16 cellular contexts compared by ENCODE assay signal in genomic region chr1:203275656-203276272, GRCh38. TPM values are rescaled to one million over a fixed set of nuclear protein-coding genes. Genes with fewer than 3 reads are reported as not detected.
DNase-seq lines count a peak whose midpoint lies in the region; ATAC-seq, FAIRE-seq and TF ChIP-seq lines count a peak whose summit lies in the region.
"Had no signal": no experiment of that assay in that cellular context is flagged by ENCODE, and none has a peak within 500 bp of the region (broad histone marks: within the 10 kb centered on the region; RNA-seq: fewer than 3 reads in every experiment).

No MANE protein-coding gene starts in this region.

- peak overlapping the region; percentile 33 for H3K27ac Mint-ChIP-seq in activated naive CD8-positive, alpha-beta T cell treated with anti-CD3 and anti-CD28 coated beads, Interleukin-2, amount 10 ng/mL, durations not matched to agents 7 days and 5 days
- H3K27ac Mint-ChIP-seq in activated naive CD8-positive, alpha-beta T cell treated with anti-CD3 and anti-CD28 coated beads for 36 hours, result no peak overlapping the region
- H3K27ac Mint-ChIP-seq in osteocyte (ENCODE audit: unreplicated experiment), result no peak overlapping the region
- H3K27ac Mint-ChIP-seq: GM23338 had no signal

- FAIRE-seq in D721Med (lab: Jason Lieb, UNC), result no peak
- FAIRE-seq: GM12878 had no signal

- intact Hi-C loops in transverse colon (cut with DNase I; ENCODE audit: low total_unique reads), result loop anchor here (5.0 kb wide), 1 partner anchor 202 kb away; the partner anchor contains the start of gene PRELP

- TF ChIP-seq CTCF in coronary artery (IDR thresholded peaks at IDR 0.05), result no peak
- no peak for TF ChIP-seq CTCF in osteocyte (IDR thresholded peaks at IDR 0.05)
- no peak for TF ChIP-seq CTCF in transverse colon (IDR thresholded peaks at IDR 0.05)
- no peak for TF ChIP-seq CTCF in D721Med (IDR thresholded peaks at IDR 0.05; ENCODE audit: insufficient read depth, missing control alignments)

- peaks cover 56% of the 10 kb centered on the region for H3K4me1 Mint-ChIP-seq in activated naive CD8-positive, alpha-beta T cell treated with anti-CD3 and anti-CD28 coated beads, Interleukin-2, amount 10 ng/mL, durations not matched to agents 7 days and 5 days
- peaks cover 61% of the 10 kb centered on the region for H3K4me1 Mint-ChIP-seq in activated naive CD8-positive, alpha-beta T cell treated with anti-CD3 and anti-CD28 coated beads for 36 hours
- H3K4me1 Mint-ChIP-seq in osteocyte (ENCODE audit: unreplicated experiment), result peaks cover 35% of the 10 kb centered on the region

- DNase-seq in activated naive CD8-positive, alpha-beta T cell treated with anti-CD3 and anti-CD28 coated beads, Interleukin-2, amount 10 ng/mL, durations not matched to agents 7 days and 5 days, result no peak
- no peak for DNase-seq in activated naive CD8-positive, alpha-beta T cell treated with anti-CD3 and anti-CD28 coated beads for 36 hours
- no peak for DNase-seq in coronary artery (ENCODE audit: low spot score)
- peak; percentile 68 for DNase-seq in osteocyte (ENCODE audit: extremely low spot score, unreplicated experiment)
- DNase-seq in transverse colon, result no peak
- no peak for DNase-seq in D721Med (ENCODE audit: insufficient read length, low spot score)
- DNase-seq: activated naive CD4-positive, alpha-beta T cell treated with anti-CD3 and anti-CD28 coated beads, Interleukin-2, amount 10 ng/mL, durations not matched to agents 7 days and 5 days; central memory CD4-positive, alpha-beta T cell; erythroblast; midbrain; NCI-H187; NCI-H82 had no signal

- no peaks in the 10 kb centered on the region for H3K9me3 Mint-ChIP-seq in activated naive CD8-positive, alpha-beta T cell treated with anti-CD3 and anti-CD28 coated beads, Interleukin-2, amount 10 ng/mL, durations not matched to agents 7 days and 5 days
- H3K9me3 Mint-ChIP-seq in activated naive CD8-positive, alpha-beta T cell treated with anti-CD3 and anti-CD28 coated beads for 36 hours, result no peaks in the 10 kb centered on the region
- no peaks in the 10 kb centered on the region for H3K9me3 Mint-ChIP-seq in osteocyte (ENCODE audit: unreplicated experiment)
- H3K9me3 Mint-ChIP-seq: activated naive CD4-positive, alpha-beta T cell treated with anti-CD3 and anti-CD28 coated beads, Interleukin-2, amount 10 ng/mL, durations not matched to agents 7 days and 5 days; GM23338 had no signal

- no peaks in the 10 kb centered on the region for H3K36me3 ChIP-seq in transverse colon

- no peak for TF ChIP-seq POLR2A in transverse colon (IDR thresholded peaks at IDR 0.05)

- TF ChIP-seq EP300 in transverse colon (IDR thresholded peaks at IDR 0.05; ENCODE audit: low read depth), result no peak

- H3K4me3 Mint-ChIP-seq in activated naive CD8-positive, alpha-beta T cell treated with anti-CD3 and anti-CD28 coated beads, Interleukin-2, amount 10 ng/mL, durations not matched to agents 7 days and 5 days, result no peak overlapping the region
- no peak overlapping the region for H3K4me3 Mint-ChIP-seq in activated naive CD8-positive, alpha-beta T cell treated with anti-CD3 and anti-CD28 coated beads for 36 hours
- H3K4me3 Mint-ChIP-seq in osteocyte (ENCODE audit: unreplicated experiment), result no peak overlapping the region
- H3K4me3 Mint-ChIP-seq: activated naive CD4-positive, alpha-beta T cell treated with anti-CD3 and anti-CD28 coated beads, Interleukin-2, amount 10 ng/mL, durations not matched to agents 7 days and 5 days; GM23338 had no signal

- no peaks in the 10 kb centered on the region for H3K9me3 ChIP-seq in transverse colon

- H3K36me3 Mint-ChIP-seq in activated naive CD8-positive, alpha-beta T cell treated with anti-CD3 and anti-CD28 coated beads, Interleukin-2, amount 10 ng/mL, durations not matched to agents 7 days and 5 days, result no peaks in the 10 kb centered on the region
- no peaks in the 10 kb centered on the region for H3K36me3 Mint-ChIP-seq in activated naive CD8-positive, alpha-beta T cell treated with anti-CD3 and anti-CD28 coated beads for 36 hours
- H3K36me3 Mint-ChIP-seq in osteocyte (ENCODE audit: unreplicated experiment), result no peaks in the 10 kb centered on the region
- H3K36me3 Mint-ChIP-seq: activated naive CD4-positive, alpha-beta T cell treated with anti-CD3 and anti-CD28 coated beads, Interleukin-2, amount 10 ng/mL, durations not matched to agents 7 days and 5 days had no signal

- in situ Hi-C loops in transverse colon (cut with MboI; ENCODE audit: low pct_ligation_motif_present in 1 of 4, low pct_unique_long_range_greater_than_20kb in 1 of 4, low sequenced_read_pairs in 3 of 4), result loop anchor here in 2 of 4 donors (10.0 kb wide), 1 partner anchor 209 kb away; no protein-coding TSS in a partner anchor

- POLR2A ChIA-PET in activated naive CD8-positive, alpha-beta T cell treated with anti-CD3 and anti-CD28 coated beads, Interleukin-2, amount 10 ng/mL, durations not matched to agents 7 days and 5 days (lab: Charles Lee), result interaction anchor here (1.5 to 8.1 kb wide), 5 partner anchors 14 to 60 kb away, joined by 3 to 145 read pairs (median 49); partner anchors contain the start of gene BTG2

- ATAC-seq in activated naive CD8-positive, alpha-beta T cell treated with anti-CD3 and anti-CD28 coated beads, Interleukin-2, amount 10 ng/mL, durations not matched to agents 7 days and 5 days (ENCODE audit: low read depth), result no peak
- no peak for ATAC-seq in GM19467 (IDR thresholded peaks at IDR 0.05; ENCODE audit: unreplicated experiment)
- no peak for ATAC-seq in HG03378 (IDR thresholded peaks at IDR 0.05; ENCODE audit: unreplicated experiment)
- ATAC-seq: GM12878, GM23338 had no signal

- 92 to 100% methylated on average over 4 to 11 of the region's 11 CpGs for WGBS in transverse colon (ENCODE audit: low coverage in 1 of 2), 2 donors

- no peaks in the 10 kb centered on the region for H3K27me3 ChIP-seq in transverse colon

- no peak overlapping the region for H3K4me3 ChIP-seq in coronary artery
- no peak overlapping the region for H3K4me3 ChIP-seq in transverse colon
- H3K4me3 ChIP-seq: GM12878, GM23338 had no signal

- H3K4me1 ChIP-seq in transverse colon, result peaks cover 43 to 83% (median 59%) of the 10 kb centered on the region in 4 donors

- H3K27ac ChIP-seq in coronary artery (peak overlapping the region; percentile 74 to 92), transverse colon (peak overlapping the region; percentile 83 to 89 (median 87))

- H3K27me3 Mint-ChIP-seq in activated naive CD8-positive, alpha-beta T cell treated with anti-CD3 and anti-CD28 coated beads, Interleukin-2, amount 10 ng/mL, durations not matched to agents 7 days and 5 days, result no peaks in the 10 kb centered on the region
- H3K27me3 Mint-ChIP-seq in activated naive CD8-positive, alpha-beta T cell treated with anti-CD3 and anti-CD28 coated beads for 36 hours, result no peaks in the 10 kb centered on the region
- H3K27me3 Mint-ChIP-seq in osteocyte (ENCODE audit: unreplicated experiment), result no peaks in the 10 kb centered on the region
- H3K27me3 Mint-ChIP-seq: activated naive CD4-positive, alpha-beta T cell treated with anti-CD3 and anti-CD28 coated beads, Interleukin-2, amount 10 ng/mL, durations not matched to agents 7 days and 5 days had no signal

RNA-seq across cellular contexts. Expression of gene BTG2, which starts 29.6 kb away (rescaled TPM):
- 10 to 100 TPM; 90.3 to 99.8 TPM for total RNA-seq in activated naive CD8-positive, alpha-beta T cell treated with anti-CD3 and anti-CD28 coated beads, Interleukin-2, amount 10 ng/mL, durations not matched to agents 7 days and 5 days
- 10 to 100 TPM; 74.7 to 81.2 TPM for total RNA-seq in activated naive CD8-positive, alpha-beta T cell treated with anti-CD3 and anti-CD28 coated beads for 36 hours
- 31.2 and 33.7 TPM in 2 replicates for total RNA-seq in osteocyte
- 100 to 1,000 TPM in 3 of 4 donors, 10 to 100 TPM in 1; 98.9 to 144 (median 142) TPM for total RNA-seq in transverse colon

RNA-seq across cellular contexts. Expression of gene CHIT1, which starts 46.3 kb away (rescaled TPM):
- total RNA-seq in activated naive CD8-positive, alpha-beta T cell treated with anti-CD3 and anti-CD28 coated beads, Interleukin-2, amount 10 ng/mL, durations not matched to agents 7 days and 5 days, result 1 to 10 TPM in 1 of 2 experiments, under 1 TPM in 1; 0.67 to 1.0 TPM
- total RNA-seq in activated naive CD8-positive, alpha-beta T cell treated with anti-CD3 and anti-CD28 coated beads for 36 hours, result under 1 TPM; 0.21 to 0.56 TPM
- total RNA-seq in osteocyte (not detected in 2 replicates), transverse colon (under 1 TPM in 1 of 4 donors, not detected in 3; 0.79 TPM)
